ENCODE assay signal across 19 cellular contexts in genomic region chr12:39329876-39330275, GRCh38.
"Had no signal": no experiment of that assay in that cellular context is flagged by ENCODE, and none has a peak within 500 bp of the region (broad histone marks: within the 10 kb centered on the region; RNA-seq: fewer than 3 reads in every experiment).

No MANE protein-coding gene starts in this region.

- DNase-seq: colonic mucosa; cortex of kidney; effector CD8-positive, alpha-beta T cell; effector memory CD8-positive, alpha-beta T cell; endodermal cell; erythroblast; esophagus squamous epithelium; foreskin fibroblast; glutamatergic neuron; head of caudate nucleus; heart right ventricle; hippocampal formation; left cardiac atrium; left lung; left ventricle myocardium superior; lower lobe of right lung; mesenchymal stem cell; mucosa of descending colon; naive B cell had no signal
